ENCODE assay signal across 24 cellular contexts in genomic region chr1:209213989-209214388, GRCh38.
"Had no signal": no experiment of that assay in that cellular context is flagged by ENCODE, and none has a peak within 500 bp of the region (broad histone marks: within the 10 kb centered on the region; RNA-seq: fewer than 3 reads in every experiment).

No MANE protein-coding gene starts in this region.

- H3K4me1 ChIP-seq: stomach, suprapubic skin, testis, thyroid gland, tibial artery, tibial nerve, transverse colon, upper lobe of left lung, upper lobe of right lung, uterus, vagina had no signal

- H3K4me3 ChIP-seq: stomach, suprapubic skin, testis, thoracic aorta, thyroid gland, tibial artery, tibial nerve, transverse colon, upper lobe of left lung, upper lobe of right lung, uterus, vagina had no signal

- H3K9me3 ChIP-seq: stomach, suprapubic skin, testis, thoracic aorta, thyroid gland, tibial artery, transverse colon, upper lobe of left lung, upper lobe of right lung, uterus, vagina had no signal

- H3K36me3 ChIP-seq: stomach, suprapubic skin, thoracic aorta, thyroid gland, tibial artery, tibial nerve, transverse colon, upper lobe of left lung, upper lobe of right lung, uterus, vagina had no signal

- H3K27ac ChIP-seq: stomach, suprapubic skin, testis, thoracic aorta, thyroid gland, tibial artery, tibial nerve, transverse colon, upper lobe of left lung, upper lobe of right lung, uterus, vagina had no signal

- DNase-seq: stimulated activated CD4-positive, alpha-beta T cell treated with anti-CD3 and anti-CD28 coated beads, Interleukin-2, amount 100 ng/mL, for 48 hours; stimulated activated CD4-positive, alpha-beta T cell treated with anti-CD3 and anti-CD28 coated beads, Interleukin-4, amount 100 ng/mL, for 1 hour; stimulated activated CD4-positive, alpha-beta T cell treated with anti-CD3 and anti-CD28 coated beads, Interleukin-4, amount 100 ng/mL, for 24 hours; stimulated activated CD4-positive, alpha-beta T cell treated with anti-CD3 and anti-CD28 coated beads, Interleukin-4, amount 100 ng/mL, for 4 hours; stimulated activated CD8-positive, alpha-beta memory T cell treated with anti-CD3 and anti-CD28 coated beads, Interleukin-4, amount 100 ng/mL, for 48 hours; stimulated activated naive B cell treated with anti-CD40 and anti-IgM and Interleukin-4, amounts not matched to agents 10 μg/mL and 1 μg/mL and 100 μg/mL, for 72 hours; stimulated activated naive CD4-positive, alpha-beta T cell; stimulated activated naive CD4-positive, alpha-beta T cell treated with Interleukin-2 at 50 U/mL for 16 hours; stimulated activated naive CD8-positive, alpha-beta T cell treated with anti-CD3 and anti-CD28 coated beads, Interleukin-15, amount 100 ng/mL, for 72 hours; stimulated activated naive CD8-positive, alpha-beta T cell treated with anti-CD3 and anti-CD28 coated beads, Interleukin-15, Interleukin-2, amounts not matched to agents 100 U/mL and 50 U/mL, for 24 hours; stomach; substantia nigra; testis; thyroid gland; tibial artery; transverse colon; trophoblast cell; upper lobe of left lung; upper lobe of right lung; uterus had no signal
